ENCODE assay signal across 8 cellular contexts in the genomic region with DNA sequence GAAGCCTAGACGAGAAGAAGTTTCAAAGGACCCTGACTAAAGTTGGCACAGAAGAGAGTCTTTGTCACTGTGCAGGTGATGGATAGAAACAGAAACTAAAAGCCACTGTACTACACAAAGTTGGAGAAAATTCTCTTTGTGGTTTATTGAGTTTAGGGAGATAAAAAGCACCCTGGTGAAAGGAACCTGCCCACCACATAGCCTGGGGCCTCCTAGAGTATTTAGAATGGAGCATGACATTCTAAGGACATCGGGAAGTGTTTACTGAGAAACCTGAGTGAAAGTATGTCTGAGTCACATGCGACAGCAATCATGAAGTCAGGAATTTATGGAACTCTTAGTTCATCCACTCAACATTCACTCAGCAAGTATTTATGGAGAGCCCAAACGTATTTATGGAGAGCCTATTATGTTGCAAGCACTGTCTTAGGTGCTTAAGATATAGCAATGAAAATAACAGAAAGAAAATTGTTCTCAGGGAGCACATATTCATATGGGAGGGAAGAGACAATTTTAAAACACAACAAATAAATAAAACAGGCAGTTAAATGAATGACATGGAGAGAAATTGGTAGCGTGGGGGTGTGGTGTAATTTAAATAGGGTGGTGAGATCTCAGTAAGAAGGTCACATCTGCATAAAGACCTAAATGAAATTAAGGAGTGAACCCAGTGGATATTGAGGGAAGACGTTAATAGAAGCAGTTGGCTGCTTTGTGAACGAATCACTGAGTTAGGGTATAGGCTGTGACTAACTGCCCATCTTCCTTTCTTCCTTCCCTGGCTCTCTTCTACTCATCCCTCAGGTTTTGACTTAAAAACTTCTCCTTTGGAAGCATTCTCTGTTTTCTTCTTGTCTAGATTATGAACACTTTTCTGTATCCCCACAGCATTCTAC.
DNase-seq lines count a peak whose midpoint lies in the region; FAIRE-seq and TF ChIP-seq lines count a peak whose summit lies in the region.

No MANE protein-coding gene starts in this region.

- FAIRE-seq in H54 (lab: Jason Lieb, UNC) (peak; percentile 91), bronchial epithelial cell (lab: Jason Lieb, UNC) (no peak)

- no peaks in the 10 kb centered on the region for H3K36me3 ChIP-seq in bronchial epithelial cell (ENCODE audit: control insufficient read depth, insufficient read depth, low read length)

- DNase-seq in GM03348 (ENCODE audit: low spot score) (peak; percentile 67), H54 (ENCODE audit: insufficient read length, low spot score) (peak; percentile 33), NB4 (ENCODE audit: low read depth) (peak; percentile 48), bronchial epithelial cell (ENCODE audit: low read depth) (peak; percentile 94), retinal pigment epithelial cell (ENCODE audit: low read depth) (peak; percentile 43), NCI-H1105 (lab: John Stamatoyannopoulos, UW) (no peak), NCI-H2171 (lab: John Stamatoyannopoulos, UW) (no peak), epidermal melanocyte (ENCODE audit: insufficient read length, low spot score) (no peak)

- H3K27me3 ChIP-seq in bronchial epithelial cell (ENCODE audit: control insufficient read depth, insufficient read depth, low read length): no peaks in the 10 kb centered on the region

- no peak overlapping the region for H3K4me3 ChIP-seq in NB4 (ENCODE audit: low read depth, low read length)
- no peak overlapping the region for H3K4me3 ChIP-seq in bronchial epithelial cell (ENCODE audit: low read depth, low read length)
- H3K4me3 ChIP-seq in retinal pigment epithelial cell (ENCODE audit: low read length): no peak overlapping the region

- TF ChIP-seq POLR2A in H54 (IDR thresholded peaks at IDR 0.05; ENCODE audit: low read depth, low read length): no peak
- TF ChIP-seq POLR2A in NB4 (IDR thresholded peaks at IDR 0.05; ENCODE audit: extremely low read depth, insufficient read length): no peak

- TF ChIP-seq CTCF in NB4 (IDR thresholded peaks at IDR 0.05; ENCODE audit: low read depth, low read length) (no peak), bronchial epithelial cell (IDR thresholded peaks at IDR 0.05; ENCODE audit: insufficient read depth, low read length, severe bottlenecking) (no peak), retinal pigment epithelial cell (conservative IDR thresholded peaks at IDR 0.05; ENCODE audit: low read depth, low read length) (no peak)

Comparison
In these comparisons a context has a peak if more than half of its experiments do, and no peak if none do; other contexts are left out.
1. DNase-seq: peak in GM03348 (single experiment), H54 (single experiment), NB4 (single experiment), bronchial epithelial cell (single experiment) and retinal pigment epithelial cell (single experiment); none in NCI-H1105 (single experiment), NCI-H2171 (single experiment) and epidermal melanocyte (single experiment).